Comparison of ENCODE assay signal across 8 cellular contexts in genomic region chr5:138632900-138633489, GRCh38. TPM values are rescaled to one million over a fixed set of nuclear protein-coding genes. Genes with fewer than 3 reads are reported as not detected.
DNase-seq lines count a peak whose midpoint lies in the region; ATAC-seq, FAIRE-seq and TF ChIP-seq lines count a peak whose summit lies in the region.

No MANE protein-coding gene starts in this region.

- BruUV-seq in PC-3 (replicated peaks; lab: Mats Ljungman, UMichigan) = no TSS peak

- no peaks in the 10 kb centered on the region for H3K23me2 ChIP-seq in H1 (ENCODE audit: low read depth, low read length)

- H3K27ac ChIP-seq in 22Rv1 (no peak overlapping the region), PC-3 (ENCODE audit: low read length) (no peak overlapping the region), H1 (ENCODE audit: low read depth, low read length) (no peak overlapping the region)

- CTCF ChIA-PET in PC-3 (lab: Charles Lee) (no interaction called here), H1 (lab: Charles Lee; ENCODE audit: partially characterized antibody) (interaction anchor here (0.8 to 17.1 kb wide), 7 partner anchors 11 to 321 kb away, joined by 3 to 192 read pairs (median 4); partner anchors contain the start of genes HSPA9 and LRRTM2)

- no peak overlapping the region for H2BK12ac ChIP-seq in H1 (ENCODE audit: low read depth, low read length)

- intact Hi-C loops in PC-3 (cut with micrococcal nuclease) = no loop called here

- no peak overlapping the region for H3K4me3 ChIP-seq in PC-3 (ENCODE audit: low read length)
- H3K4me3 ChIP-seq in H1 (ENCODE audit: extremely low read depth in 1 of 4, insufficient read depth in 2 of 4, low read depth in 3 of 4, low read length in 4 of 4) = no peak overlapping the region

- H4K91ac ChIP-seq in H1 (replicated peaks; ENCODE audit: insufficient read length, low read length) = no peak overlapping the region

- no peak for TF ChIP-seq EP300 in H1 (IDR thresholded peaks at IDR 0.05; ENCODE audit: borderline replicate concordance in 1 of 2, low read depth in 2 of 2, low read length in 2 of 2)

- no peak overlapping the region for H3K23ac ChIP-seq in H1 (ENCODE audit: insufficient read length)

- no peak overlapping the region for H3K4ac ChIP-seq in H1 (replicated peaks; ENCODE audit: insufficient read length, low read depth, low read length)

- H3K56ac ChIP-seq in H1 (replicated peaks; ENCODE audit: insufficient read length, low read depth, low read length) = no peak overlapping the region

- H3K4me1 ChIP-seq in PC-3 (ENCODE audit: insufficient read depth, low read length) (no peaks in the 10 kb centered on the region), H1 (replicated peaks in 1 of 4; ENCODE audit: control insufficient read depth in 3 of 4, insufficient read depth in 4 of 4, low read length in 3 of 4) (no peaks in the 10 kb centered on the region; a peak in 1 of 7 replicates)

- no peak overlapping the region for H4K8ac ChIP-seq in H1 (ENCODE audit: extremely low read depth, insufficient read depth, low read length)

- H2AK5ac ChIP-seq in H1 (ENCODE audit: low read depth, low read length) = no peak overlapping the region

- H3F3A ChIP-seq in PC-3 (ENCODE audit: low read length, unreplicated experiment) = no peaks in the 10 kb centered on the region

- H2BK15ac ChIP-seq in H1 (ENCODE audit: low read length) = no peak overlapping the region

- H3K4me2 ChIP-seq in PC-3 (ENCODE audit: low read length) = no peak overlapping the region
- H3K4me2 ChIP-seq in H1 (ENCODE audit: insufficient read depth in 1 of 2, low read depth in 2 of 2, low read length in 2 of 2) = no peak overlapping the region

- POLR2A ChIA-PET in PC-3 (lab: Charles Lee; ENCODE audit: unreplicated experiment) = no interaction called here
- POLR2A ChIA-PET in H1 (lab: Charles Lee; ENCODE audit: partially characterized antibody) = interaction anchor here (1.5 kb wide), 1 partner anchor 57 kb away, joined by 6 read pairs; the partner anchor contains the start of gene HSPA9

- no peak overlapping the region for H2BK20ac ChIP-seq in H1 (ENCODE audit: low read length)

- DNase-seq in GM10266 (ENCODE audit: extremely low spot score) = peak; percentile 43
- peak; percentile 34 for DNase-seq in PC-3
- DNase-seq in H1 (ENCODE audit: low read depth in 1 of 2, low spot score in 2 of 2) = peak; percentile 75 to 87
- peak; percentile 90 for DNase-seq in lung microvascular endothelial cell (ENCODE audit: low read depth in 2 of 2)
- peak; percentile 65 for DNase-seq in ureter (ENCODE audit: low spot score)
- no peak for DNase-seq in GF-D8 (lab: John Stamatoyannopoulos, UW)

- H3K9me2 ChIP-seq in PC-3 (replicated peaks; ENCODE audit: low read length) = no peaks in the 10 kb centered on the region

- H3K36me3 ChIP-seq in PC-3 (ENCODE audit: low read depth, low read length) (no peaks in the 10 kb centered on the region), H1 (ENCODE audit: control insufficient read depth in 2 of 4, insufficient read depth in 4 of 4, low read length in 3 of 4) (no peaks in the 10 kb centered on the region)

- H3K9ac ChIP-seq in PC-3 (ENCODE audit: low read length) (no peak overlapping the region), H1 (replicated peaks in 1 of 4; ENCODE audit: extremely low read depth in 1 of 4, low read depth in 3 of 4, low read length in 3 of 4) (no peak overlapping the region; a peak in 1 of 7 replicates)

- H2BK120ac ChIP-seq in H1 (replicated peaks; ENCODE audit: low read depth, low read length) = no peak overlapping the region

- H3K27me3 ChIP-seq in PC-3 (ENCODE audit: low read length) (no peaks in the 10 kb centered on the region), H1 (replicated peaks in 1 of 4; ENCODE audit: control insufficient read depth in 3 of 4, extremely low read depth in 1 of 4, insufficient read depth in 3 of 4, low read length in 3 of 4) (no peaks in the 10 kb centered on the region)

- H4K5ac ChIP-seq in H1 (ENCODE audit: insufficient read length, low read depth, low read length) = no peak overlapping the region

- H3K9me3 ChIP-seq in PC-3 (ENCODE audit: low read length) (no peaks in the 10 kb centered on the region), H1 (ENCODE audit: insufficient read depth in 2 of 2, low read depth in 1 of 2, low read length in 1 of 2) (no peaks in the 10 kb centered on the region)

- H2AFZ ChIP-seq in PC-3 (ENCODE audit: low read length) (no peak overlapping the region), H1 (ENCODE audit: low read length) (no peak overlapping the region)

- no peak overlapping the region for H3K14ac ChIP-seq in H1 (ENCODE audit: insufficient read length)

- H4K20me1 ChIP-seq in PC-3 (ENCODE audit: low read length) (no peaks in the 10 kb centered on the region), H1 (replicated peaks in 1 of 2; ENCODE audit: control insufficient read depth in 1 of 2, insufficient read depth in 2 of 2, low read length in 2 of 2) (no peaks in the 10 kb centered on the region)

- no peak overlapping the region for H3K18ac ChIP-seq in H1 (ENCODE audit: extremely low read depth, low read length)

- ATAC-seq in PC-3 (no peak), GM19455 (IDR thresholded peaks at IDR 0.05; ENCODE audit: unreplicated experiment) (no peak)

- peak; percentile 95 for FAIRE-seq in H1 (lab: Jason Lieb, UNC)

- 38% methylated on average over 17 of the region's 17 CpGs; no CpG with 5 or more reads in 1 of the 2 experiments for WGBS in H1 (ENCODE audit: extremely low coverage in 1 of 2, insufficient coverage in 1 of 2, insufficient read length in 1 of 2, insufficient replicate concordance in 2 of 2, low coverage in 1 of 2, low lambda C conversion rate in 2 of 2, missing lambda C conversion rate in 1 of 2), 2 experiments

- H3K79me1 ChIP-seq in H1 (ENCODE audit: low read depth, low read length) = no peaks in the 10 kb centered on the region

- no peaks in the 10 kb centered on the region for H3K79me2 ChIP-seq in PC-3 (ENCODE audit: low read length)
- no peaks in the 10 kb centered on the region for H3K79me2 ChIP-seq in H1 (ENCODE audit: control insufficient read depth in 1 of 2, insufficient read depth in 2 of 2, low read length in 2 of 2)

- no peak overlapping the region for H2BK5ac ChIP-seq in H1 (ENCODE audit: low read depth, low read length)

- TF ChIP-seq POLR2A in H1 (IDR thresholded peaks at IDR 0.05; ENCODE audit: control extremely low read depth in 1 of 2, low read depth in 2 of 2, low read length in 2 of 2) = no peak

- peak; percentile 50 for TF ChIP-seq CTCF in 22Rv1 (IDR thresholded peaks at IDR 0.05)
- peak; percentile 46 for TF ChIP-seq CTCF in GM10266 (IDR thresholded peaks at IDR 0.05; ENCODE audit: control insufficient read depth, insufficient read depth, low read depth, missing control alignments)
- peak; percentile 49 for TF ChIP-seq CTCF in PC-3 (conservative IDR thresholded peaks at IDR 0.05; ENCODE audit: low read depth, low read length)
- peak in 2 of 3 experiments; percentile 68 to 80; a peak in 3 of 4 replicates for TF ChIP-seq CTCF in H1 (IDR thresholded peaks at IDR 0.05; ENCODE audit: control extremely low read depth in 1 of 3, insufficient read depth in 1 of 3, low read depth in 1 of 3, low read length in 3 of 3)

- TF ChIP-seq RAD21 in H1 (IDR thresholded peaks at IDR 0.05 in 1 of 2, conservative IDR thresholded peaks at IDR 0.05 in 1 of 2; ENCODE audit: low read depth in 2 of 2, low read length in 2 of 2) = peak; percentile 57 to 72

TF ChIP-seq in H1, 55 proteins besides CTCF, POLR2A, EP300 and RAD21 (continues in another document):
- TF ChIP-seq SIRT6 (IDR thresholded peaks at IDR 0.05; ENCODE audit: low read length) (no peak), CEBPB (IDR thresholded peaks at IDR 0.05; ENCODE audit: low read depth, low read length) (no peak), CHD1 (IDR thresholded peaks at IDR 0.05; ENCODE audit: low read depth, low read length) (no peak), EGR1 (IDR thresholded peaks at IDR 0.05; ENCODE audit: borderline replicate concordance, low read depth, low read length) (no peak), POU5F1 (IDR thresholded peaks at IDR 0.05; ENCODE audit: low read depth, low read length) (no peak), TBP (IDR thresholded peaks at IDR 0.05; ENCODE audit: low read depth, low read length) (peak; percentile 35; the same call in 1 of the 2 replicates), RBBP5 (IDR thresholded peaks at IDR 0.05; ENCODE audit: borderline replicate concordance, low read depth, low read length) (no peak), TAF7 (optimal IDR thresholded peaks at IDR 0.05; ENCODE audit: borderline replicate concordance, low read depth, low read length) (no peak), CBX5 (IDR thresholded peaks at IDR 0.05; ENCODE audit: low read depth, low read length) (no peak), JUND (IDR thresholded peaks at IDR 0.05; ENCODE audit: low read length) (no peak), SP4 (IDR thresholded peaks at IDR 0.05; ENCODE audit: low read length) (no peak), EZH2 (IDR thresholded peaks at IDR 0.05; ENCODE audit: low read depth, low read length, severe bottlenecking) (no peak), BCL11A (IDR thresholded peaks at IDR 0.05; ENCODE audit: low read depth in 2 of 2, low read length in 2 of 2) (no peak), POLR2AphosphoS5 (IDR thresholded peaks at IDR 0.05; ENCODE audit: low read depth, low read length) (no peak), MAFK (IDR thresholded peaks at IDR 0.05; ENCODE audit: low read depth, low read length) (no peak), HDAC2 (IDR thresholded peaks at IDR 0.05; ENCODE audit: borderline replicate concordance in 1 of 2, low read depth in 2 of 2, low read length in 2 of 2) (no peak), TCF12 (IDR thresholded peaks at IDR 0.05; ENCODE audit: low read depth, low read length) (no peak), CTBP2 (IDR thresholded peaks at IDR 0.05; ENCODE audit: borderline replicate concordance, insufficient read depth, insufficient read length, low read length) (no peak), SUZ12 (IDR thresholded peaks at IDR 0.05; ENCODE audit: low read length) (no peak), TEAD4 (IDR thresholded peaks at IDR 0.05; ENCODE audit: low read depth, low read length) (peak; percentile 59; the same call in 1 of the 2 replicates), KDM1A (IDR thresholded peaks at IDR 0.05; ENCODE audit: borderline replicate concordance, low read length) (peak; percentile 67; the same call in 1 of the 2 replicates)

RNA-seq across cellular contexts. Expression of gene HSPA9, which starts 57.8 kb away (rescaled TPM):
- 346 and 432 TPM in 2 replicates for total RNA-seq in PC-3 (2014; rRNA removed)
- 395 and 396 TPM in 2 replicates for total RNA-seq in H1 (2021; fragmentation: NEBNext Ultra II Directional; extraction: Animal tissue kit (Norgen Biotek cat#: 25700))
- 175 and 191 TPM in 2 replicates for polyA plus RNA-seq in H1 (2011; rRNA removed)
- 234 TPM for polyA plus RNA-seq in H1 (2011; cell fraction: cytosol; rRNA removed)
- 241 TPM for polyA plus RNA-seq in H1 (2011; cell fraction: nucleus; rRNA removed)
- 278 to 534 TPM (median 326 TPM) in 4 replicates for polyA plus RNA-seq in H1 (2012, experiment 1 of 2)
- 43.2 TPM for polyA plus RNA-seq in H1 (2012, experiment 2 of 2)
- 237 TPM for polyA plus RNA-seq in H1 (2013, experiment 1 of 2)
- polyA plus RNA-seq in H1 (2013, experiment 2 of 2) = 226 TPM
- 421 and 480 TPM in 2 replicates for polyA minus RNA-seq in H1 (2011; rRNA and poly(A)+ RNA removed)
- polyA minus RNA-seq in H1 (2011; cell fraction: cytosol; rRNA and poly(A)+ RNA removed) = 298 TPM
- 278 TPM for polyA minus RNA-seq in H1 (2011; cell fraction: nucleus; rRNA and poly(A)+ RNA removed)
- total RNA-seq in lung microvascular endothelial cell = 156 and 187 TPM in 2 replicates
- total RNA-seq in ureter = 289 TPM
